8 cellular contexts compared by ENCODE assay signal in genomic region chr2:113603467-113604084, GRCh38. TPM values are rescaled to one million over a fixed set of nuclear protein-coding genes. Genes with fewer than 3 reads are reported as not detected.
A peak's percentile ranks its signal among the peaks of the same experiment; 100 is the strongest.
DNase-seq lines count a peak whose midpoint lies in the region; ATAC-seq lines count a peak whose summit lies in the region.
"Not testable (repeated sequence)": the region's sequence is repeated elsewhere in the genome, so short reads cannot be mapped to it uniquely, and the experiment has no call there.

No MANE protein-coding gene starts in this region.

- not testable (repeated sequence) for H3K27me3 ChIP-seq in CD4-positive, alpha-beta memory T cell (ENCODE audit: insufficient read depth, low read length)

- ATAC-seq in GM19467 (IDR thresholded peaks at IDR 0.05; ENCODE audit: unreplicated experiment) (peak; percentile 100), HG03442 (IDR thresholded peaks at IDR 0.05; ENCODE audit: unreplicated experiment) (peak; percentile 100)
- peak; percentile 76 to 88 for ATAC-seq in naive thymus-derived CD8-positive, alpha-beta T cell

- H3K4me1 Mint-ChIP-seq in CD4-positive, alpha-beta memory T cell: peaks cover 4 to 14% (median 8%) of the 10 kb centered on the region in 4 donors
- H3K4me1 Mint-ChIP-seq in naive thymus-derived CD8-positive, alpha-beta T cell: peaks cover 3 to 11% (median 6%) of the 10 kb centered on the region in 4 donors

- peak overlapping the region in 1 of 2 donors; percentile 52 for H3K4me3 ChIP-seq in CD4-positive, alpha-beta memory T cell (ENCODE audit: low read length in 2 of 2)

- peak overlapping the region; percentile 47 for H3K27ac ChIP-seq in CD4-positive, alpha-beta memory T cell (ENCODE audit: low read depth, low read length)
- H3K27ac ChIP-seq in angular gyrus (ENCODE audit: low read depth, low read length): peak overlapping the region; percentile 93

- intact Hi-C loops in CD4-positive, alpha-beta memory T cell (cut with micrococcal nuclease): loop anchor here (10.0 kb wide), 2 partner anchors 91 to 1549 kb away; partner anchors contain the start of gene TMEM87B

- H3K36me3 ChIP-seq in CD4-positive, alpha-beta memory T cell (ENCODE audit: insufficient read depth, low read length): not testable (repeated sequence)

- H3K27ac Mint-ChIP-seq in CD4-positive, alpha-beta memory T cell: peak overlapping the region; percentile 93 to 99 (median 96)
- peak overlapping the region; percentile 91 to 98 (median 96) for H3K27ac Mint-ChIP-seq in naive thymus-derived CD8-positive, alpha-beta T cell

- not testable (repeated sequence) for H3K4me1 ChIP-seq in CD4-positive, alpha-beta memory T cell (ENCODE audit: insufficient read depth, low read length)

- H3K9me3 ChIP-seq in CD4-positive, alpha-beta memory T cell (ENCODE audit: control insufficient read depth in 1 of 2, low read length in 2 of 2): not testable (repeated sequence)

- DNase-seq in CD4-positive, alpha-beta memory T cell: peak; percentile 90 to 98 (median 94)
- peak; percentile 63 to 93 (median 88) for DNase-seq in T-helper 2 cell
- DNase-seq in globus pallidus (ENCODE audit: low spot score): peak; percentile 85
- DNase-seq in naive thymus-derived CD8-positive, alpha-beta T cell: peak in 9 of 10 donors; percentile 83 to 94 (median 88)
- peak; percentile 75 for DNase-seq in stimulated activated CD8-positive, alpha-beta memory T cell treated with anti-CD3 and anti-CD28 coated beads, Interleukin-15, amount 100 ng/mL, for 24 hours (ENCODE audit: low read depth)

- H3K4me3 Mint-ChIP-seq in CD4-positive, alpha-beta memory T cell: peak overlapping the region; percentile 90 to 99 (median 92)
- peak overlapping the region; percentile 86 to 96 (median 92) for H3K4me3 Mint-ChIP-seq in naive thymus-derived CD8-positive, alpha-beta T cell

- POLR2A ChIA-PET in CD4-positive, alpha-beta memory T cell (lab: Charles Lee; ENCODE audit: partially characterized antibody): interaction anchor here (1.1 to 1.3 kb wide), 3 partner anchors 20 to 97 kb away, joined by 4 to 5 read pairs (median 4); no protein-coding TSS in a partner anchor
- POLR2A ChIA-PET in naive thymus-derived CD8-positive, alpha-beta T cell (lab: Charles Lee): interaction anchor here (1.4 kb wide), 1 partner anchor 20 kb away, joined by 3 read pairs; no protein-coding TSS in a partner anchor

- H3K9me3 Mint-ChIP-seq in CD4-positive, alpha-beta memory T cell; naive thymus-derived CD8-positive, alpha-beta T cell: not testable (repeated sequence)

- CTCF ChIA-PET in CD4-positive, alpha-beta memory T cell (lab: Charles Lee; ENCODE audit: partially characterized antibody): interaction anchor here (1.0 to 2.1 kb wide), 6 partner anchors 19 to 120 kb away, joined by 3 to 14 read pairs (median 4); no protein-coding TSS in a partner anchor

- H3K36me3 Mint-ChIP-seq in CD4-positive, alpha-beta memory T cell; naive thymus-derived CD8-positive, alpha-beta T cell: not testable (repeated sequence)

- H3K27me3 Mint-ChIP-seq in CD4-positive, alpha-beta memory T cell; naive thymus-derived CD8-positive, alpha-beta T cell: not testable (repeated sequence)

RNA-seq across cellular contexts. Expression of gene RABL2A, which starts 23.5 kb away (rescaled TPM):
- 10 to 100 TPM; 46.5 to 47.3 TPM for total RNA-seq in CD4-positive, alpha-beta memory T cell
- polyA plus RNA-seq in CD4-positive, alpha-beta memory T cell: 10 to 100 TPM in 1 of 2 donors, 1 to 10 TPM in 1; 10.0 to 10.6 TPM
- 10 to 100 TPM; 52.2 to 53.4 TPM for total RNA-seq in naive thymus-derived CD8-positive, alpha-beta T cell
- polyA plus RNA-seq in naive thymus-derived CD8-positive, alpha-beta T cell: 10 to 100 TPM; 11.0 to 15.8 (median 12.0) TPM
